ENCODE assay signal across 8 cellular contexts in the genomic region with DNA sequence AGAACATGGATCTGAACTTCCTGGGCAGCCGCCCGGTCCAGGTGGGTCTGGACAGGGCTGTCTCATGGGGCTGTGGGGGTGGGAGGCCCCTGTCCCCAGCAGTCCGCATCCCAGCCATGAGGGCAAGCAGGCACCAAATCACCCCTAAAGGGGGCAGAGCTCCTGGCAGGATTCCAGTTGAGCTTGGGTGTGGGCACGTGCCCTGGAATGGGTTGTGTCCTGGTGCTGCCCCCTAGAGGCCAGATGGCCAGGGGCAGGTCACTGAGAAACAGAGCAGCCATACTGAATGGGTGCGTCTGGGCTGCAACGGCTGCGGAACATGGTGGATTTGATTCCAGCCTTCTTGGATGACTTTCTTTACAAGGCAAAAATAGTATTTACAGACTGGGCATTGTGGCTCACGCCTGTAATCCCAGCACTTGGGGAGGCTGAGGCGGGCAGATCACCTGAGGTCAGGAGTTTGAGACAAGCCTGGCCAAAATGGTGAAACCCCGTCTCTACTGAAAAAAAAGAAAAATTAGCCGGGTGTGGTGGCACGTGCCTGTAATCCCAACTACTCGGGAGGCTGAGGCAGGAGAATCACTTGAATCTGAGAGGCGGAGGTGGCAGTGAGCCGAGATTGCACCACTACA. TPM values are rescaled to one million over a fixed set of nuclear protein-coding genes. Genes with fewer than 3 reads are reported as not detected.
A peak's percentile ranks its signal among the peaks of the same experiment; 100 is the strongest.
DNase-seq lines count a peak whose midpoint lies in the region; ATAC-seq and TF ChIP-seq lines count a peak whose summit lies in the region.
"Not testable (repeated sequence)": the region's sequence is repeated elsewhere in the genome, so short reads cannot be mapped to it uniquely, and the experiment has no call there.

No MANE protein-coding gene starts in this region.

- DNase-seq in AML-193 (lab: John Stamatoyannopoulos, UW) (peak; percentile 14 to 32), GM19240 (ENCODE audit: insufficient read length, low spot score) (peak; percentile 75), NCI-H2081 (lab: John Stamatoyannopoulos, UW) (peak; percentile 51 to 62), memory B cell (ENCODE audit: low spot score in 2 of 2) (peak; percentile 65 to 73)
- DNase-seq in activated T-helper 1 cell treated with anti-CD3 and anti-CD28 coated beads, Interleukin-2, amount 50 U/mL, for 16 hours (ENCODE audit: low read depth in 1 of 2, low spot score in 1 of 2), result peak; percentile 57 to 62
- not testable (repeated sequence) for DNase-seq in epithelial cell of proximal tubule (ENCODE audit: low read depth)
- DNase-seq in stimulated activated CD4-positive, alpha-beta T cell treated with anti-CD3 and anti-CD28 coated beads, TNF-alpha, amount 100 ng/mL, for 4 hours (ENCODE audit: low read depth in 3 of 3), result peak; percentile 50 to 63 (median 53)

- not testable (repeated sequence) for H3K4me3 Mint-ChIP-seq in T-helper 1 cell treated with Interleukin-12 subunit alpha and Interleukin-12 subunit beta and Interleukin-4 antibody, amounts not matched to agents 30 μg/mL and 1 μg/mL, for 36 hours; memory B cell

- not testable (repeated sequence) for H3K27me3 Mint-ChIP-seq in T-helper 1 cell treated with Interleukin-12 subunit alpha and Interleukin-12 subunit beta and Interleukin-4 antibody, amounts not matched to agents 30 μg/mL and 1 μg/mL, for 36 hours (ENCODE audit: low read depth); memory B cell

- peaks cover 18% of the 10 kb centered on the region for H3K36me3 Mint-ChIP-seq in T-helper 1 cell treated with Interleukin-12 subunit alpha and Interleukin-12 subunit beta and Interleukin-4 antibody, amounts not matched to agents 30 μg/mL and 1 μg/mL, for 36 hours (ENCODE audit: low read depth)
- H3K36me3 Mint-ChIP-seq in memory B cell, result not testable (repeated sequence)

- peak overlapping the region; percentile 49 for H3K27ac Mint-ChIP-seq in T-helper 1 cell treated with Interleukin-12 subunit alpha and Interleukin-12 subunit beta and Interleukin-4 antibody, amounts not matched to agents 30 μg/mL and 1 μg/mL, for 36 hours
- H3K27ac Mint-ChIP-seq in memory B cell, result not testable (repeated sequence)

- peaks cover 20% of the 10 kb centered on the region for H3K4me1 Mint-ChIP-seq in T-helper 1 cell treated with Interleukin-12 subunit alpha and Interleukin-12 subunit beta and Interleukin-4 antibody, amounts not matched to agents 30 μg/mL and 1 μg/mL, for 36 hours (ENCODE audit: low read depth)
- peaks cover 17% of the 10 kb centered on the region for H3K4me1 Mint-ChIP-seq in memory B cell

- not testable (repeated sequence) for H3K4me3 ChIP-seq in epithelial cell of proximal tubule (ENCODE audit: low read depth, low read length)

- peak; percentile 87 for TF ChIP-seq CTCF in epithelial cell of proximal tubule (conservative IDR thresholded peaks at IDR 0.05; ENCODE audit: low read depth, low read length)

- not testable (repeated sequence) for H3K9me3 Mint-ChIP-seq in T-helper 1 cell treated with Interleukin-12 subunit alpha and Interleukin-12 subunit beta and Interleukin-4 antibody, amounts not matched to agents 30 μg/mL and 1 μg/mL, for 36 hours; memory B cell

- ATAC-seq in memory B cell (ENCODE audit: low read depth), result peak; percentile 73

RNA-seq across cellular contexts. Expression of a gene that starts 25.9 kb away (rescaled TPM):
- total RNA-seq in epithelial cell of proximal tubule, result 40.6 and 41.3 TPM in 2 replicates

RNA-seq across cellular contexts. Expression of a gene that starts 35.9 kb away (rescaled TPM):
- 9.2 and 10.4 TPM in 2 replicates for total RNA-seq in epithelial cell of proximal tubule

RNA-seq across cellular contexts. Expression of a gene that starts 42.8 kb away (rescaled TPM):
- total RNA-seq in epithelial cell of proximal tubule, result 23.8 and 37.4 TPM in 2 replicates
